In the genomic region with DNA sequence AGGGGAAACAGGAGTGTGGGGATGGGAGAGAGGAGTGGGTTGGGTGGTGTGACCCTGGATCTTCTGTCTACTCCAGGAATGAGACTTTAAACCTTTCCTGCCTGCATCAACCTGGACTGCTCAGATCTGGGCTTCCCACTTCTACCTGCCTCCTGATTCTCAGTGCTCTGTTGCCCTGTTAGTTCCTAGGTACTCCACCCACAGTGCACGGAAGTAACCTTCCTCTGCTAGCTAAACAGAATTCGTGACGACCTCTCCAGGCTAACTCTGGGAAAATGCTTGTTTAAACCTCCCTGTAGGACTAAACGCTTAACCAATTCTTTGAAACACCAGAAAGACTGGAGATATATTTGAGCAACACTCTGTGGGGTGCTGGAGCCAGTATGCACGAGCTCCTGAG, we compare ENCODE assay signal across 1 cellular context.
TF ChIP-seq lines count a peak whose summit lies in the region.

No MANE protein-coding gene starts in this region.

TF ChIP-seq in IMR-90, 13 proteins besides CTCF, POLR2A, EP300 and RAD21 (continued from another document):
- TF ChIP-seq, protein P1, sequence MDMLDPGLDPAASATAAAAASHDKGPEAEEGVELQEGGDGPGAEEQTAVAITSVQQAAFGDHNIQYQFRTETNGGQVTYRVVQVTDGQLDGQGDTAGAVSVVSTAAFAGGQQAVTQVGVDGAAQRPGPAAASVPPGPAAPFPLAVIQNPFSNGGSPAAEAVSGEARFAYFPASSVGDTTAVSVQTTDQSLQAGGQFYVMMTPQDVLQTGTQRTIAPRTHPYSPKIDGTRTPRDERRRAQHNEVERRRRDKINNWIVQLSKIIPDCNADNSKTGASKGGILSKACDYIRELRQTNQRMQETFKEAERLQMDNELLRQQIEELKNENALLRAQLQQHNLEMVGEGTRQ (IDR thresholded peaks at IDR 0.05; ENCODE audit: low read depth, low read length): no peak
- TF ChIP-seq RFX5 (IDR thresholded peaks at IDR 0.05; ENCODE audit: low read depth, low read length) (no peak), NFE2L2 (IDR thresholded peaks at IDR 0.05; ENCODE audit: low read depth, low read length) (no peak), CHD1 (IDR thresholded peaks at IDR 0.05; ENCODE audit: low read depth, low read length) (no peak), BHLHE40 (IDR thresholded peaks at IDR 0.05; ENCODE audit: low read depth, low read length) (no peak), MXI1 (IDR thresholded peaks at IDR 0.05; ENCODE audit: borderline replicate concordance, low read depth, low read length) (no peak), MAFK (IDR thresholded peaks at IDR 0.05; ENCODE audit: low read depth, low read length) (no peak), CEBPB (IDR thresholded peaks at IDR 0.05; ENCODE audit: low read depth, low read length) (no peak), FOS (IDR thresholded peaks at IDR 0.05; ENCODE audit: low read depth, low read length) (no peak), RCOR1 (IDR thresholded peaks at IDR 0.05; ENCODE audit: insufficient replicate concordance, low read length) (no peak)
- TF ChIP-seq, protein P2, sequence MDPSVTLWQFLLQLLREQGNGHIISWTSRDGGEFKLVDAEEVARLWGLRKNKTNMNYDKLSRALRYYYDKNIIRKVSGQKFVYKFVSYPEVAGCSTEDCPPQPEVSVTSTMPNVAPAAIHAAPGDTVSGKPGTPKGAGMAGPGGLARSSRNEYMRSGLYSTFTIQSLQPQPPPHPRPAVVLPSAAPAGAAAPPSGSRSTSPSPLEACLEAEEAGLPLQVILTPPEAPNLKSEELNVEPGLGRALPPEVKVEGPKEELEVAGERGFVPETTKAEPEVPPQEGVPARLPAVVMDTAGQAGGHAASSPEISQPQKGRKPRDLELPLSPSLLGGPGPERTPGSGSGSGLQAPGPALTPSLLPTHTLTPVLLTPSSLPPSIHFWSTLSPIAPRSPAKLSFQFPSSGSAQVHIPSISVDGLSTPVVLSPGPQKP (IDR thresholded peaks at IDR 0.05; ENCODE audit: borderline replicate concordance, low read depth, low read length): no peak
